ENCODE assay signal across 1 cellular context in genomic region chr18:65523461-65523860, GRCh38.
TF ChIP-seq lines count a peak whose summit lies in the region.

No MANE protein-coding gene starts in this region.

TF ChIP-seq in GM23338, 12 proteins besides CTCF, POLR2A, EP300 and RAD21 (continued from another document):
- no peak for TF ChIP-seq REST (IDR thresholded peaks at IDR 0.05; ENCODE audit: unreplicated experiment)
- no peak for TF ChIP-seq EZH2 (IDR thresholded peaks at IDR 0.05; ENCODE audit: low read depth, unreplicated experiment)
- TF ChIP-seq EZH2phosphoT487 (IDR thresholded peaks at IDR 0.05; ENCODE audit: unreplicated experiment), result no peak
- TF ChIP-seq NANOG (IDR thresholded peaks at IDR 0.05; ENCODE audit: borderline replicate concordance), result no peak
- TF ChIP-seq CREB1 (CRISPR knock-in tag; IDR thresholded peaks at IDR 0.05; ENCODE audit: low read depth), result no peak
- TF ChIP-seq ETS1 (IDR thresholded peaks at IDR 0.05), result no peak
- TF ChIP-seq POLR2AphosphoS5 (IDR thresholded peaks at IDR 0.05; ENCODE audit: low read depth), result no peak
- TF ChIP-seq STAT1 (IDR thresholded peaks at IDR 0.05; ENCODE audit: unreplicated experiment), result no peak
TF ChIP-seq in GM23338: peak in this region for 0.
